15 cellular contexts compared by ENCODE assay signal in the genomic region with DNA sequence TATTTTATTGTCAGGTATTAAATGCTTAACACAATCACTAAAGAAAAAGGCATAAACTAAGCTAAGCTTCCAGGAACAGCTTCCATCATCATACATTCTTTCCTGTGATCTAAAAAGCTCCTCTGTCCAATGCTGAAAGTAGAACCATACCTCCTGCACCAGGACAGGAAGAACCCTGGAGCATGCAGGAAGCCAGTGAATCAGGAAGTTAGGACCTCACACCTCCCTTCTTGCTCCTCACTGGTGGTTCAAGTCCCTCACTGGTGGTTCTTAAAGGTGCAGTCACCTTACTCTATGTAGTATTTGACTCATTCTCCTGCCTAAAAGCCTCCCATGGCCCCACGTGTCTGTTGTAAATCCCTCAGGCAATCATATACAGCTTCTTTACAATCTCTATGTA.
DNase-seq lines count a peak whose midpoint lies in the region; ATAC-seq and TF ChIP-seq lines count a peak whose summit lies in the region.
"Had no signal": no experiment of that assay in that cellular context is flagged by ENCODE, and none has a peak within 500 bp of the region (broad histone marks: within the 10 kb centered on the region; RNA-seq: fewer than 3 reads in every experiment).

No MANE protein-coding gene starts in this region.

- H3K79me2 ChIP-seq in mammary epithelial cell (ENCODE audit: insufficient read depth, low read length) (no peaks in the 10 kb centered on the region), hepatocyte (peaks cover 5% of the 10 kb centered on the region)

- BruUV-seq in mammary epithelial cell (replicated peaks; lab: Mats Ljungman, UMichigan) (no TSS peak), MCF 10A (replicated peaks; lab: Mats Ljungman, UMichigan) (no TSS peak)

- no peaks in the 10 kb centered on the region for H3K4me1 Mint-ChIP-seq in MCF 10A (ENCODE audit: insufficient read depth, unreplicated experiment)
- no peaks in the 10 kb centered on the region for H3K4me1 Mint-ChIP-seq in activated T-cell treated with anti-CD3 and anti-CD28 coated beads, Interleukin-2, amount 50 U/mL, for 72 hours (ENCODE audit: low read depth)

- H4K20me1 ChIP-seq in mammary epithelial cell (ENCODE audit: insufficient read depth, low read length) (no peaks in the 10 kb centered on the region), hepatocyte (ENCODE audit: insufficient read depth, poor library complexity, severe bottlenecking) (peaks cover 2% of the 10 kb centered on the region)
- H4K20me1 ChIP-seq: BLaER1 treated with 17β-estradiol and CSF1 and Interleukin-3, amounts not matched to agents 10 nM and 100 nM had no signal

- POLR2A ChIA-PET in MCF 10A (lab: Yijun Ruan, JAX): no interaction called here

- no peaks in the 10 kb centered on the region for H3K27me3 ChIP-seq in mammary epithelial cell (ENCODE audit: insufficient read depth, low read length)
- no peaks in the 10 kb centered on the region for H3K27me3 ChIP-seq in hepatocyte
- no peaks in the 10 kb centered on the region for H3K27me3 ChIP-seq in gastrocnemius medialis
- H3K27me3 ChIP-seq in spleen (replicated peaks in 1 of 7): no peaks in the 10 kb centered on the region
- H3K27me3 ChIP-seq: BLaER1 treated with 17β-estradiol and CSF1 and Interleukin-3, amounts not matched to agents 10 nM and 100 nM had no signal

- TF ChIP-seq POLR2A in gastrocnemius medialis (IDR thresholded peaks at IDR 0.05) (no peak), spleen (IDR thresholded peaks at IDR 0.05) (no peak)

- ATAC-seq in gastrocnemius medialis: no peak
- no peak for ATAC-seq in activated T-cell treated with anti-CD3 and anti-CD28 coated beads, Interleukin-2, amount 50 U/mL, for 72 hours (replicated peaks in 1 of 2)
- no peak for ATAC-seq in GM21526 (IDR thresholded peaks at IDR 0.05; ENCODE audit: low FRiP score, unreplicated experiment)

- H3K27ac ChIP-seq in mammary epithelial cell (ENCODE audit: insufficient read depth, low read depth, low read length) (no peak overlapping the region), hepatocyte (peak overlapping the region; percentile 74), gastrocnemius medialis (no peak overlapping the region), spleen (no peak overlapping the region)
- H3K27ac ChIP-seq: BLaER1 treated with 17β-estradiol and CSF1 and Interleukin-3, amounts not matched to agents 10 nM and 100 nM had no signal

- no peaks in the 10 kb centered on the region for H3K9me2 ChIP-seq in hepatocyte (replicated peaks; ENCODE audit: insufficient read depth)

- peak overlapping the region; percentile 2 for H2AFZ ChIP-seq in mammary epithelial cell (ENCODE audit: low read depth, low read length)
- no peak overlapping the region for H2AFZ ChIP-seq in hepatocyte

- no peaks in the 10 kb centered on the region for H3K36me3 ChIP-seq in mammary epithelial cell (ENCODE audit: insufficient read depth, low read length)
- no peaks in the 10 kb centered on the region for H3K36me3 ChIP-seq in hepatocyte (replicated peaks; ENCODE audit: insufficient read depth, low read depth)
- no peaks in the 10 kb centered on the region for H3K36me3 ChIP-seq in gastrocnemius medialis
- H3K36me3 ChIP-seq in spleen: no peaks in the 10 kb centered on the region
- H3K36me3 ChIP-seq: BLaER1 treated with 17β-estradiol and CSF1 and Interleukin-3, amounts not matched to agents 10 nM and 100 nM had no signal

- no peaks in the 10 kb centered on the region for H3K27me3 Mint-ChIP-seq in MCF 10A (ENCODE audit: insufficient read depth, unreplicated experiment)
- H3K27me3 Mint-ChIP-seq in activated T-cell treated with anti-CD3 and anti-CD28 coated beads, Interleukin-2, amount 50 U/mL, for 72 hours (ENCODE audit: low read depth): peaks cover 27% of the 10 kb centered on the region

- H3K4me1 ChIP-seq in mammary epithelial cell (ENCODE audit: insufficient read depth, low read length): no peaks in the 10 kb centered on the region
- no peaks in the 10 kb centered on the region for H3K4me1 ChIP-seq in hepatocyte (ENCODE audit: insufficient read depth)
- H3K4me1 ChIP-seq in gastrocnemius medialis: no peaks in the 10 kb centered on the region
- no peaks in the 10 kb centered on the region for H3K4me1 ChIP-seq in spleen

- no peak overlapping the region for H3K4me3 Mint-ChIP-seq in MCF 10A (ENCODE audit: unreplicated experiment)
- no peak overlapping the region for H3K4me3 Mint-ChIP-seq in activated T-cell treated with anti-CD3 and anti-CD28 coated beads, Interleukin-2, amount 50 U/mL, for 72 hours
- H3K4me3 Mint-ChIP-seq: CD4-positive, CD25-positive, alpha-beta regulatory T cell; HFFc6 had no signal

- TF ChIP-seq CTCF in mammary epithelial cell (conservative IDR thresholded peaks at IDR 0.05 in 1 of 2, IDR thresholded peaks at IDR 0.05 in 1 of 2; ENCODE audit: extremely low read depth in 1 of 2, insufficient read depth in 1 of 2, low read depth in 1 of 2, low read length in 2 of 2) (no peak), MCF 10A (IDR thresholded peaks at IDR 0.05; ENCODE audit: unreplicated experiment) (no peak), hepatocyte (IDR thresholded peaks at IDR 0.05; ENCODE audit: poor library complexity) (no peak), gastrocnemius medialis (IDR thresholded peaks at IDR 0.05 in 4 of 5, conservative IDR thresholded peaks at IDR 0.05 in 1 of 5) (no peak), spleen (IDR thresholded peaks at IDR 0.05 in 8 of 11, conservative IDR thresholded peaks at IDR 0.05 in 3 of 11) (no peak)

- H3K4me3 ChIP-seq in mammary epithelial cell (replicated peaks in 1 of 3; ENCODE audit: insufficient read depth in 1 of 3, low read depth in 2 of 3, low read length in 3 of 3) (no peak overlapping the region), hepatocyte (no peak overlapping the region), gastrocnemius medialis (no peak overlapping the region), spleen (no peak overlapping the region)
- H3K4me3 ChIP-seq: BLaER1 treated with 17β-estradiol and CSF1 and Interleukin-3, amounts not matched to agents 10 nM and 100 nM had no signal

- WGBS in mammary epithelial cell (ENCODE audit: low coverage, missing lambda C conversion rate): 50% methylated on average over 1 of the region's 1 CpG
- 29% methylated on average over 1 of the region's 1 CpG for WGBS in hepatocyte (ENCODE audit: low lambda C conversion rate, missing lambda C conversion rate)
- 63 to 92% (median 83%) methylated on average over 1 of the region's 1 CpG for WGBS in spleen, 5 donors

- H3K9me3 Mint-ChIP-seq in MCF 10A (ENCODE audit: unreplicated experiment): no peaks in the 10 kb centered on the region
- H3K9me3 Mint-ChIP-seq in activated T-cell treated with anti-CD3 and anti-CD28 coated beads, Interleukin-2, amount 50 U/mL, for 72 hours: no peaks in the 10 kb centered on the region

- no peaks in the 10 kb centered on the region for H3K36me3 Mint-ChIP-seq in MCF 10A (ENCODE audit: insufficient read depth, unreplicated experiment)
- H3K36me3 Mint-ChIP-seq in activated T-cell treated with anti-CD3 and anti-CD28 coated beads, Interleukin-2, amount 50 U/mL, for 72 hours (ENCODE audit: insufficient read depth in 2 of 2): no peaks in the 10 kb centered on the region
- H3K36me3 Mint-ChIP-seq: CD4-positive, CD25-positive, alpha-beta regulatory T cell had no signal

- intact Hi-C loops in mammary epithelial cell (cut with micrococcal nuclease): no loop called here
- intact Hi-C loops in MCF 10A (cut with micrococcal nuclease): no loop called here
- intact Hi-C loops in gastrocnemius medialis (cut with DNase I; ENCODE audit: low total_unique reads): no loop called here
- intact Hi-C loops in spleen (cut with DNase I; ENCODE audit: low total_unique reads): no loop called here

- DNase-seq in mammary epithelial cell (peak; percentile 8), MCF 10A (ENCODE audit: unreplicated experiment) (no peak), RKO (ENCODE audit: low spot score) (peak; percentile 4), hepatocyte (ENCODE audit: low spot score) (no peak), gastrocnemius medialis (no peak), spleen (no peak)
- no peak for DNase-seq in activated T-cell treated with anti-CD3 and anti-CD28 coated beads, Interleukin-2, amount 50 U/mL, for 72 hours
- DNase-seq: 8988T; AML-193; CD4-positive, CD25-positive, alpha-beta regulatory T cell; DMS53; HCEC 1CT; HFFc6 had no signal

- H3K9me3 ChIP-seq in mammary epithelial cell (replicated peaks; ENCODE audit: insufficient read depth, low read length) (no peaks in the 10 kb centered on the region), hepatocyte (ENCODE audit: low read depth) (peaks cover 3% of the 10 kb centered on the region), gastrocnemius medialis (peaks cover 0 to 4% (median 0%) of the 10 kb centered on the region in 3 donors), spleen (peaks cover 0 to 6% (median 0%) of the 10 kb centered on the region in 8 donors)

- dilution Hi-C loops in mammary epithelial cell (cut with HindIII; ENCODE audit: low sequenced_read_pairs): no loop called here

- H3K27ac Mint-ChIP-seq in MCF 10A (ENCODE audit: low read depth, unreplicated experiment): no peak overlapping the region
- H3K27ac Mint-ChIP-seq in activated T-cell treated with anti-CD3 and anti-CD28 coated beads, Interleukin-2, amount 50 U/mL, for 72 hours: no peak overlapping the region
- H3K27ac Mint-ChIP-seq: CD4-positive, CD25-positive, alpha-beta regulatory T cell; HFFc6 had no signal

- in situ Hi-C loops in mammary epithelial cell (cut with MboI; ENCODE audit: low sequenced_read_pairs in 2 of 2): no loop called here
- in situ Hi-C loops in gastrocnemius medialis (cut with MboI; ENCODE audit: low sequenced_read_pairs in 4 of 4): no loop called here

- CTCF ChIA-PET in mammary epithelial cell (lab: Charles Lee; ENCODE audit: low non-redundant PET): no interaction called here
- CTCF ChIA-PET in MCF 10A (lab: Yijun Ruan, JAX): no interaction called here

- no peak overlapping the region for H3K9ac ChIP-seq in mammary epithelial cell (ENCODE audit: insufficient read depth, low read length)
- H3K9ac ChIP-seq: BLaER1 treated with 17β-estradiol and CSF1 and Interleukin-3, amounts not matched to agents 10 nM and 100 nM had no signal

- no peak overlapping the region for H3K4me2 ChIP-seq in mammary epithelial cell (ENCODE audit: insufficient read depth, low read depth, low read length)
- no peak overlapping the region for H3K4me2 ChIP-seq in hepatocyte
- H3K4me2 ChIP-seq: BLaER1 treated with 17β-estradiol and CSF1 and Interleukin-3, amounts not matched to agents 10 nM and 100 nM had no signal

Comparison
In these comparisons a context has a peak if more than half of its experiments do, and no peak if none do; other contexts are left out.
1. DNase-seq: peak in mammary epithelial cell (single experiment) and RKO (single experiment); none in MCF 10A (single experiment), hepatocyte (single experiment), gastrocnemius medialis (0 of 2), spleen (single experiment) and activated T-cell treated with anti-CD3 and anti-CD28 coated beads, Interleukin-2, amount 50 U/mL, for 72 hours (0 of 2).